Comparison of ENCODE assay signal across 8 cellular contexts in the genomic region with DNA sequence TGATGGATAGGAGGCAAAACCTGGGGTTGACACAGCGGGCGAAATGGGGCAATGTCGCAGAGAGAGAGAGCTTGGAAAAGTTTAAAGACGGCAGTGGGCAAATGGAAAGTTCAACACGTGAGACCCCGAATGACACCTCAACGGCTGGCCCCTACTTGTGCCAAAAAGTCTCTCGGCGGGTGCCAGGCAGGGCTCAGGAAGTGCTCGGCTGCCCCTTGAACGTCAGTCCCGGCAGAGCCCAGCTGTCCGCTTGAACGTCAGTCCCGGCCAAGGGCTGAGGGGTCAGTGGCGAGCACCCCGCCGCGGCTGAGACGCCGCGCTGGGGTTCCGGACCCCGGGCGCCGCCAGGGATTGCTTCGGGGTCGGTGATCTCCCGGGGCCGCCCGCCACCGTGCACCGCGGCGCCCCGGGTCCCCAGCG. TPM values are rescaled to one million over a fixed set of nuclear protein-coding genes. Genes with fewer than 3 reads are reported as not detected.
DNase-seq lines count a peak whose midpoint lies in the region; ATAC-seq and TF ChIP-seq lines count a peak whose summit lies in the region.

No MANE protein-coding gene starts in this region.

- no peak for TF ChIP-seq CTCF in HL-60 (IDR thresholded peaks at IDR 0.05; ENCODE audit: insufficient read depth, low read length)

- peaks cover 10% of the 10 kb centered on the region for H3K4me1 Mint-ChIP-seq in activated T-helper 17 cell treated with anti-CD3 and anti-CD28 coated beads, Interleukin-2, amount 50 U/mL, for 72 hours

- peak overlapping the region; percentile 73 for H3K27ac Mint-ChIP-seq in activated T-helper 17 cell treated with anti-CD3 and anti-CD28 coated beads, Interleukin-2, amount 50 U/mL, for 72 hours

- H3K4me3 Mint-ChIP-seq in activated T-helper 17 cell treated with anti-CD3 and anti-CD28 coated beads, Interleukin-2, amount 50 U/mL, for 72 hours, result peak overlapping the region; percentile 82

- H3K27ac ChIP-seq in HL-60 (replicated peaks), result no peak overlapping the region

- H3K9me3 Mint-ChIP-seq in activated T-helper 17 cell treated with anti-CD3 and anti-CD28 coated beads, Interleukin-2, amount 50 U/mL, for 72 hours, result no peaks in the 10 kb centered on the region

- H3K27me3 Mint-ChIP-seq in activated T-helper 17 cell treated with anti-CD3 and anti-CD28 coated beads, Interleukin-2, amount 50 U/mL, for 72 hours, result no peaks in the 10 kb centered on the region

- peak overlapping the region; percentile 73 for H3K4me3 ChIP-seq in HL-60 (replicated peaks; ENCODE audit: insufficient read depth, low read length)

- H3K27me3 ChIP-seq in HL-60 (ENCODE audit: insufficient read depth, poor library complexity, severe bottlenecking), result no peaks in the 10 kb centered on the region

- H3K36me3 Mint-ChIP-seq in activated T-helper 17 cell treated with anti-CD3 and anti-CD28 coated beads, Interleukin-2, amount 50 U/mL, for 72 hours (ENCODE audit: low read depth), result peaks cover 47% of the 10 kb centered on the region

- peak; percentile 59 for DNase-seq in EL
- DNase-seq in HL-60 (ENCODE audit: low read depth in 1 of 2, low spot score in 1 of 2), result peak in 1 of 2 experiments; percentile 4
- peak; percentile 63 for DNase-seq in germinal center (ENCODE audit: low spot score)
- DNase-seq in nucleus accumbens (lab: John Stamatoyannopoulos, UW), result peak in 32 of 56 donors; percentile 8 to 59 (median 28)
- no peak for DNase-seq in KG1 (lab: John Stamatoyannopoulos, UW)
- no peak for DNase-seq in GDM1 (lab: John Stamatoyannopoulos, UW)

- ATAC-seq in GM19463 (IDR thresholded peaks at IDR 0.05; ENCODE audit: unreplicated experiment), result peak; percentile 38
- peak; percentile 27 for ATAC-seq in activated T-helper 17 cell treated with anti-CD3 and anti-CD28 coated beads, Interleukin-2, amount 50 U/mL, for 72 hours (replicated peaks)

RNA-seq across cellular contexts. Expression of gene EOGT, which starts 0.6 kb away (rescaled TPM):
- total RNA-seq in activated T-helper 17 cell treated with anti-CD3 and anti-CD28 coated beads, Interleukin-2, amount 50 U/mL, for 72 hours, result 10 to 100 TPM; 15.5 to 24.4 TPM

RNA-seq across cellular contexts. Expression of gene TMF1, which starts 39.3 kb away (rescaled TPM):
- 10 to 100 TPM; 42.6 to 84.7 TPM for total RNA-seq in activated T-helper 17 cell treated with anti-CD3 and anti-CD28 coated beads, Interleukin-2, amount 50 U/mL, for 72 hours

Comparison
In these comparisons a context has a peak if more than half of its experiments do, and no peak if none do; other contexts are left out.
1. DNase-seq: peak in EL (single experiment), germinal center (single experiment) and nucleus accumbens (32 of 56); none in KG1 (single experiment) and GDM1 (single experiment).